ENCODE assay signal across 8 cellular contexts in the genomic region with DNA sequence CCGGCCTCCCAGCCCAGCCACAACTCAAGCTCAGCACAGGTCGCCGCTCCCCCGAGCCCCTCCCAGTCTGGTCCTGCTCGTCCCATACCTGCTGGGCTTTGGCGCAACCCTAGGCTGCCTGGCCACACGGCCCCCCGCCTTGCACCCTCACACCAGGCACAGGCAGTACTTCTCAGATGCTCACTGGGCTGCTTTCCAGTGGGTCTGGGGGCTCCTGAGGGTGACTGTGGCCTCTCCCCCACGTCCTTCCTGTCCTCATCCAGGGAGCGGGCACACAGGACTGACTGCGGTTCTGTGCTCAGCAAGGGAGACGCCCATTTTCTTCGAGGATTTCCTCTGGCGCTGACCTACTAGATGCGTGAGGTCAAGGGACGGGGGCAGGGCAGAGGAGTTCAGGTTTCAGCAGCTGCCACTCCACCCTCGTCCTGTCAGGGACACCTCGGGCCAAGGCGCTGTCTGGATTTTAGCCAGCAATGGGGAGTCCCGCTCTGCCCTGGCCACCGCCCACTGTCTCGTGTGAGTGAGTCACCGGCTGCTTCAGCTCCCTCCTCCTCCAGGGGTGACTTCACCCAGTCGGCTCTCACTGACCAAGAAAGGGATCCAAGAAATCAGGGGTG.
DNase-seq lines count a peak whose midpoint lies in the region; ATAC-seq and TF ChIP-seq lines count a peak whose summit lies in the region.

No MANE protein-coding gene starts in this region.

- no peak overlapping the region for H3K27ac ChIP-seq in CD4-positive, alpha-beta T cell (ENCODE audit: low read depth, low read length)
- peak overlapping the region; percentile 47 for H3K27ac ChIP-seq in colonic mucosa

- H3K27ac Mint-ChIP-seq in CD4-positive, alpha-beta T cell: no peak overlapping the region

- H3K9me3 Mint-ChIP-seq in CD4-positive, alpha-beta T cell: no peaks in the 10 kb centered on the region

- H3K9ac ChIP-seq in colonic mucosa (ENCODE audit: low read depth in 2 of 2, low read length in 2 of 2): peak overlapping the region; percentile 21 to 44

- POLR2A ChIA-PET in CD4-positive, alpha-beta T cell (lab: Charles Lee): no interaction called here

- no peaks in the 10 kb centered on the region for H3K9me3 ChIP-seq in CD4-positive, alpha-beta T cell (ENCODE audit: control insufficient read depth, low read length)
- H3K9me3 ChIP-seq in colonic mucosa: no peaks in the 10 kb centered on the region

- H3K4me3 ChIP-seq in colonic mucosa: peak overlapping the region; percentile 11

- H3K36me3 Mint-ChIP-seq in CD4-positive, alpha-beta T cell (ENCODE audit: low read depth): no peaks in the 10 kb centered on the region

- peak; percentile 79 for ATAC-seq in CD4-positive, alpha-beta T cell (ENCODE audit: poor library complexity)
- ATAC-seq in GM21423 (IDR thresholded peaks at IDR 0.05; ENCODE audit: unreplicated experiment): peak; percentile 79
- peak; percentile 61 for ATAC-seq in left lobe of liver
- ATAC-seq in GM18517 (IDR thresholded peaks at IDR 0.05; ENCODE audit: unreplicated experiment): no peak

- H3K27me3 Mint-ChIP-seq in CD4-positive, alpha-beta T cell: no peaks in the 10 kb centered on the region

- H3K27me3 ChIP-seq in CD4-positive, alpha-beta T cell (ENCODE audit: control insufficient read depth, insufficient read depth, low read length): no peaks in the 10 kb centered on the region
- H3K27me3 ChIP-seq in colonic mucosa: no peaks in the 10 kb centered on the region

- H3K4me1 ChIP-seq in colonic mucosa: peaks cover 6% of the 10 kb centered on the region

- TF ChIP-seq CTCF in CD4-positive, alpha-beta T cell (IDR thresholded peaks at IDR 0.05): no peak
- no peak for TF ChIP-seq CTCF in colonic mucosa (IDR thresholded peaks at IDR 0.05)

- H3K36me3 ChIP-seq in colonic mucosa: no peaks in the 10 kb centered on the region

- H3K4me3 Mint-ChIP-seq in CD4-positive, alpha-beta T cell: peak overlapping the region; percentile 30

- DNase-seq in CD4-positive, alpha-beta T cell: peak; percentile 11 to 59 (median 37)
- peak; percentile 29 for DNase-seq in HuH-7.5 (ENCODE audit: low spot score)
- peak; percentile 38 for DNase-seq in activated CD4-positive, alpha-beta T cell treated with anti-CD3 and anti-CD28 coated beads for 1 hour
- DNase-seq in colonic mucosa: peak; percentile 98
- peak; percentile 84 for DNase-seq in left lobe of liver (ENCODE audit: low spot score)
- DNase-seq in stimulated activated CD4-positive, alpha-beta T cell treated with anti-CD3 and anti-CD28 coated beads, Interleukin-2, amount 100 ng/mL, for 4 hours (ENCODE audit: low read depth): peak; percentile 27

- no peaks in the 10 kb centered on the region for H3K4me1 Mint-ChIP-seq in CD4-positive, alpha-beta T cell (ENCODE audit: low read depth)

- CTCF ChIA-PET in CD4-positive, alpha-beta T cell (lab: Charles Lee): no interaction called here

- intact Hi-C loops in CD4-positive, alpha-beta T cell (cut with DNase I, micrococcal nuclease): no loop called here
- intact Hi-C loops in colonic mucosa (cut with DNase I): no loop called here

Comparison
In these comparisons a context has a peak if more than half of its experiments do, and no peak if none do; other contexts are left out.
1. DNase-seq: peak in every context shown above with its lines; median percentile 98 in colonic mucosa; 84 in left lobe of liver; 38 in activated CD4-positive, alpha-beta T cell treated with anti-CD3 and anti-CD28 coated beads for 1 hour; 37 in CD4-positive, alpha-beta T cell; 29 in HuH-7.5; 27 in stimulated activated CD4-positive, alpha-beta T cell treated with anti-CD3 and anti-CD28 coated beads, Interleukin-2, amount 100 ng/mL, for 4 hours.